In the genomic region with DNA sequence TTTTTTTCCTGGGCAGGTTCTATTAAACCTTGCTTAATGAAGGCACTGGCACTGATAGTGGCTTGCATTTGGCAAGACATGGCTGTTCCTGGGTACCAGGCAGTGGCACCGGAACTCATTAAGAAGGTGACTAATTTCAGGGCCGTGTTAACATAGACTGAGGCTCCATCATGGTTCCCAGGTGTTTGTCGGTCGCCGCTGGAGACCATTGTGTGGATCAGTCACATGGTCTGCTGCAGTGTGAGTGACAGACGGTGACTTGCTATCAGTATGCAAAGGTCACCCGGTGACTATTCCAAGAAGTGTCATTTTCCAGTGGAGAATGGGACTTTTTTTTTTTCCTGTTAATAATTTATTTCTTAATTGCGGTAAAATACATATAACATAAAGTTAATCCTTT, we compare ENCODE assay signal across 19 cellular contexts.
"Had no signal": no experiment of that assay in that cellular context is flagged by ENCODE, and none has a peak within 500 bp of the region (broad histone marks: within the 10 kb centered on the region; RNA-seq: fewer than 3 reads in every experiment).

No MANE protein-coding gene starts in this region.

- H3K4me3 Mint-ChIP-seq: activated B cell treated with CpG ODN at 0.5 μM for 24 hours; activated CD4-positive, alpha-beta T cell treated with anti-CD3 and anti-CD28 coated beads, Interleukin-2, amount 10 ng/mL, durations not matched to agents 24 days and 14 days; activated naive CD8-positive, alpha-beta T cell; activated T-cell treated with anti-CD3 and anti-CD28 coated beads, Interleukin-2, amount 50 U/mL, for 72 hours; natural killer cell treated with Interleukin-12 subunit alpha and Interleukin-12 subunit beta and Interleukin-15 and Interleukin-18, amount 100 ng/mL, for 72 hours; stimulated activated naive CD8-positive, alpha-beta T cell treated with anti-CD3 and anti-CD28 coated beads, Interleukin-15, amount 100 ng/mL, for 72 hours; type B pancreatic cell had no signal

- H3K27me3 ChIP-seq: colonic mucosa, foreskin keratinocyte had no signal

- FAIRE-seq: TTC549 had no signal

- ATAC-seq: activated T-cell treated with anti-CD3 and anti-CD28 coated beads, Interleukin-2, amount 50 U/mL, for 72 hours; foreskin keratinocyte; natural killer cell treated with Interleukin-12 subunit alpha and Interleukin-12 subunit beta and Interleukin-15 and Interleukin-18, amount 100 ng/mL, for 72 hours; right cardiac atrium; stimulated activated naive CD8-positive, alpha-beta T cell treated with anti-CD3 and anti-CD28 coated beads, Interleukin-15, amount 100 ng/mL, for 72 hours had no signal

- H3K36me3 ChIP-seq: colonic mucosa had no signal

- H3K27ac ChIP-seq: colonic mucosa, foreskin keratinocyte had no signal

- H3K4me3 ChIP-seq: colonic mucosa had no signal

- H3K27me3 Mint-ChIP-seq: activated B cell treated with CpG ODN at 0.5 μM for 24 hours; activated CD4-positive, alpha-beta T cell treated with anti-CD3 and anti-CD28 coated beads, Interleukin-2, amount 10 ng/mL, durations not matched to agents 24 days and 14 days; activated naive CD8-positive, alpha-beta T cell; stimulated activated naive CD8-positive, alpha-beta T cell treated with anti-CD3 and anti-CD28 coated beads, Interleukin-15, amount 100 ng/mL, for 72 hours; type B pancreatic cell had no signal

- H3K4me1 Mint-ChIP-seq: activated B cell treated with CpG ODN at 0.5 μM for 24 hours; activated CD4-positive, alpha-beta T cell treated with anti-CD3 and anti-CD28 coated beads, Interleukin-2, amount 10 ng/mL, durations not matched to agents 24 days and 14 days; stimulated activated naive CD8-positive, alpha-beta T cell treated with anti-CD3 and anti-CD28 coated beads, Interleukin-15, amount 100 ng/mL, for 72 hours had no signal

- DNase-seq: activated B cell treated with CpG ODN at 0.5 μM for 24 hours; activated CD4-positive, alpha-beta T cell treated with anti-CD3 and anti-CD28 coated beads, Interleukin-2, amount 10 ng/mL, durations not matched to agents 24 days and 14 days; activated CD8-positive, alpha-beta memory T cell treated with anti-CD3 and anti-CD28 coated beads, Interleukin-2, amount 50 U/mL, for 48 hours; activated gamma-delta T cell treated with Interleukin-2 at 50 U/mL for 16 hours; activated T-cell treated with anti-CD3 and anti-CD28 coated beads, Interleukin-2, amount 50 U/mL, for 72 hours; amniotic stem cell; central memory CD4-positive, alpha-beta T cell; colonic mucosa; effector CD8-positive, alpha-beta T cell; foreskin keratinocyte; glutamatergic neuron; mesenchymal stem cell; nucleus accumbens; right cardiac atrium; stimulated activated naive CD8-positive, alpha-beta T cell treated with anti-CD3 and anti-CD28 coated beads, Interleukin-15, amount 100 ng/mL, for 72 hours had no signal

- H3K36me3 Mint-ChIP-seq: activated naive CD8-positive, alpha-beta T cell; natural killer cell treated with Interleukin-12 subunit alpha and Interleukin-12 subunit beta and Interleukin-15 and Interleukin-18, amount 100 ng/mL, for 72 hours had no signal

- H3K9me3 ChIP-seq: colonic mucosa had no signal

- H3K9me3 Mint-ChIP-seq: activated B cell treated with CpG ODN at 0.5 μM for 24 hours; activated CD4-positive, alpha-beta T cell treated with anti-CD3 and anti-CD28 coated beads, Interleukin-2, amount 10 ng/mL, durations not matched to agents 24 days and 14 days; activated T-cell treated with anti-CD3 and anti-CD28 coated beads, Interleukin-2, amount 50 U/mL, for 72 hours; natural killer cell treated with Interleukin-12 subunit alpha and Interleukin-12 subunit beta and Interleukin-15 and Interleukin-18, amount 100 ng/mL, for 72 hours; stimulated activated naive CD8-positive, alpha-beta T cell treated with anti-CD3 and anti-CD28 coated beads, Interleukin-15, amount 100 ng/mL, for 72 hours; type B pancreatic cell had no signal

- H3K4me1 ChIP-seq: colonic mucosa, foreskin keratinocyte had no signal

- H3K27ac Mint-ChIP-seq: activated B cell treated with CpG ODN at 0.5 μM for 24 hours; activated CD4-positive, alpha-beta T cell treated with anti-CD3 and anti-CD28 coated beads, Interleukin-2, amount 10 ng/mL, durations not matched to agents 24 days and 14 days; activated naive CD8-positive, alpha-beta T cell; activated T-cell treated with anti-CD3 and anti-CD28 coated beads, Interleukin-2, amount 50 U/mL, for 72 hours; natural killer cell treated with Interleukin-12 subunit alpha and Interleukin-12 subunit beta and Interleukin-15 and Interleukin-18, amount 100 ng/mL, for 72 hours; type B pancreatic cell had no signal
